9 cellular contexts compared by ENCODE assay signal in genomic region chr2:231926761-231927565, GRCh38. TPM values are rescaled to one million over a fixed set of nuclear protein-coding genes. Genes with fewer than 3 reads are reported as not detected.
DNase-seq lines count a peak whose midpoint lies in the region; TF ChIP-seq lines count a peak whose summit lies in the region.
"Had no signal": no experiment of that assay in that cellular context is flagged by ENCODE, and none has a peak within 500 bp of the region (broad histone marks: within the 10 kb centered on the region; RNA-seq: fewer than 3 reads in every experiment).

No MANE protein-coding gene starts in this region.

- in situ Hi-C loops in transverse colon (cut with MboI; ENCODE audit: low pct_ligation_motif_present in 1 of 4, low pct_unique_long_range_greater_than_20kb in 1 of 4, low sequenced_read_pairs in 3 of 4) = loop anchor here in 3 of 4 donors (10.0 to 25.0 kb wide), 3 partner anchors 208 to 398 kb away; no protein-coding TSS in a partner anchor

- H3K4me3 ChIP-seq in NT2/D1 (ENCODE audit: insufficient read length, low read depth) = peak overlapping the region; percentile 73
- peak overlapping the region; percentile 40 for H3K4me3 ChIP-seq in ectodermal cell (ENCODE audit: insufficient read depth, low read depth, low read length)
- peak overlapping the region; percentile 31 for H3K4me3 ChIP-seq in mucosa of stomach (ENCODE audit: low read length)
- peak overlapping the region in 3 of 4 donors; percentile 13 to 49 (median 30) for H3K4me3 ChIP-seq in transverse colon

- H3K9ac ChIP-seq in NT2/D1 (ENCODE audit: insufficient read length, low read depth) (no peak overlapping the region), mucosa of stomach (ENCODE audit: low read length) (no peak overlapping the region)

- peaks cover 55% of the 10 kb centered on the region for H3K27me3 Mint-ChIP-seq in activated CD4-positive, alpha-beta T cell treated with anti-CD3 and anti-CD28 coated beads, Interleukin-2, amount 10 ng/mL, durations not matched to agents 24 days and 14 days

- no peak for TF ChIP-seq CTCF in transverse colon (IDR thresholded peaks at IDR 0.05)

- intact Hi-C loops in activated CD4-positive, alpha-beta T cell treated with anti-CD3 and anti-CD28 coated beads, Interleukin-2, amount 10 ng/mL, durations not matched to agents 24 days and 14 days (cut with micrococcal nuclease) = no loop called here
- intact Hi-C loops in transverse colon (cut with DNase I; ENCODE audit: low total_unique reads) = loop anchor here (2.0 to 5.0 kb wide), 2 partner anchors 215 to 400 kb away; no protein-coding TSS in a partner anchor

- H3K27ac ChIP-seq in ectodermal cell (ENCODE audit: insufficient read depth, low read depth, low read length, poor library complexity, severe bottlenecking) (no peak overlapping the region), transverse colon (no peak overlapping the region)
- H3K27ac ChIP-seq: uterus had no signal

- H3K9me3 ChIP-seq in NT2/D1 (ENCODE audit: insufficient read depth, low read length) = peaks cover 16% of the 10 kb centered on the region; the same call in 1 of the 2 replicates
- H3K9me3 ChIP-seq in ectodermal cell (ENCODE audit: control insufficient read depth, low read length) = no peaks in the 10 kb centered on the region
- no peaks in the 10 kb centered on the region for H3K9me3 ChIP-seq in mucosa of stomach (ENCODE audit: control insufficient read depth, low read length)
- H3K9me3 ChIP-seq in transverse colon = no peaks in the 10 kb centered on the region
- H3K9me3 ChIP-seq: uterus had no signal

- H3K27me3 ChIP-seq in NT2/D1 (ENCODE audit: insufficient read depth, insufficient read length) = peaks cover 38% of the 10 kb centered on the region
- peaks cover 72% of the 10 kb centered on the region for H3K27me3 ChIP-seq in ectodermal cell (ENCODE audit: control insufficient read depth, insufficient read depth, low read length, poor library complexity, severe bottlenecking)
- peaks cover 81% of the 10 kb centered on the region for H3K27me3 ChIP-seq in mucosa of stomach (ENCODE audit: control insufficient read depth, insufficient read depth, low read length)
- peaks cover 77% of the 10 kb centered on the region for H3K27me3 ChIP-seq in transverse colon

- DNase-seq in activated CD4-positive, alpha-beta T cell treated with anti-CD3 and anti-CD28 coated beads, Interleukin-2, amount 10 ng/mL, durations not matched to agents 24 days and 14 days = no peak
- DNase-seq in activated CD4-positive, alpha-beta T cell treated with anti-CD3 and anti-CD28 coated beads, Interleukin-2, amount 50 U/mL, for 1 hour = no peak
- DNase-seq in NT2/D1 (ENCODE audit: low read depth, low spot score) = no peak
- DNase-seq in transverse colon = no peak
- DNase-seq in NCI-H774 (lab: John Stamatoyannopoulos, UW) = no peak
- no peak for DNase-seq in Kasumi-1 (lab: John Stamatoyannopoulos, UW)

- WGBS in ectodermal cell, 2 experiments = 23% methylated on average over 51 of the region's 51 CpGs
- WGBS in transverse colon (ENCODE audit: low coverage in 1 of 2), 2 donors = 15% methylated on average over 41 of the region's 51 CpGs; no CpG with 5 or more reads in 1 of the 2 donors

- no peak overlapping the region for H3K27ac Mint-ChIP-seq in activated CD4-positive, alpha-beta T cell treated with anti-CD3 and anti-CD28 coated beads, Interleukin-2, amount 10 ng/mL, durations not matched to agents 24 days and 14 days

- H3K36me3 Mint-ChIP-seq in activated CD4-positive, alpha-beta T cell treated with anti-CD3 and anti-CD28 coated beads, Interleukin-2, amount 10 ng/mL, durations not matched to agents 24 days and 14 days (ENCODE audit: low read depth) = no peaks in the 10 kb centered on the region

- H3K4me1 ChIP-seq in NT2/D1 (ENCODE audit: insufficient read depth, insufficient read length) (peaks cover 16% of the 10 kb centered on the region), ectodermal cell (ENCODE audit: control insufficient read depth, insufficient read depth, low read length) (peaks cover 15% of the 10 kb centered on the region), mucosa of stomach (ENCODE audit: control insufficient read depth, insufficient read depth, low read length) (peaks cover 25% of the 10 kb centered on the region), transverse colon (peaks cover 13 to 24% (median 20%) of the 10 kb centered on the region in 4 donors)

- no peak for TF ChIP-seq EP300 in transverse colon (IDR thresholded peaks at IDR 0.05; ENCODE audit: low read depth)

- peaks cover 10% of the 10 kb centered on the region for H3K4me1 Mint-ChIP-seq in activated CD4-positive, alpha-beta T cell treated with anti-CD3 and anti-CD28 coated beads, Interleukin-2, amount 10 ng/mL, durations not matched to agents 24 days and 14 days

- H3K9me3 Mint-ChIP-seq in activated CD4-positive, alpha-beta T cell treated with anti-CD3 and anti-CD28 coated beads, Interleukin-2, amount 10 ng/mL, durations not matched to agents 24 days and 14 days = no peaks in the 10 kb centered on the region

- no peak for TF ChIP-seq POLR2A in transverse colon (IDR thresholded peaks at IDR 0.05)

- peaks cover 4% of the 10 kb centered on the region for H3K36me3 ChIP-seq in NT2/D1 (ENCODE audit: insufficient read depth, insufficient read length, low read length)
- no peaks in the 10 kb centered on the region for H3K36me3 ChIP-seq in ectodermal cell (ENCODE audit: control insufficient read depth, insufficient read depth, low read length)
- H3K36me3 ChIP-seq in mucosa of stomach (ENCODE audit: control insufficient read depth, insufficient read depth, low read length) = no peaks in the 10 kb centered on the region
- H3K36me3 ChIP-seq in transverse colon = no peaks in the 10 kb centered on the region
- H3K36me3 ChIP-seq: uterus had no signal

- H3K4me3 Mint-ChIP-seq in activated CD4-positive, alpha-beta T cell treated with anti-CD3 and anti-CD28 coated beads, Interleukin-2, amount 10 ng/mL, durations not matched to agents 24 days and 14 days = peak overlapping the region; percentile 63

RNA-seq across cellular contexts. Expression of gene NPPC, which starts 0.8 kb away (rescaled TPM):
- 0.76 and 2.2 TPM in 2 replicates for total RNA-seq in activated CD4-positive, alpha-beta T cell treated with anti-CD3 and anti-CD28 coated beads, Interleukin-2, amount 10 ng/mL, durations not matched to agents 24 days and 14 days
- polyA plus RNA-seq in ectodermal cell (2013, experiment 1 of 4) = 2.4 TPM
- 1.5 TPM for polyA plus RNA-seq in ectodermal cell (2013, experiment 2 of 4)
- 8.9 TPM for polyA plus RNA-seq in ectodermal cell (2013, experiment 3 of 4)
- 12.8 TPM for polyA plus RNA-seq in ectodermal cell (2013, experiment 4 of 4)
- 10 to 100 TPM in 1 of 4 donors, under 1 TPM in 1, not detected in 2; 0.68 to 90.4 TPM for total RNA-seq in transverse colon

RNA-seq across cellular contexts. Expression of gene DIS3L2, which starts 34.5 kb away (rescaled TPM):
- 27.8 and 29.5 TPM in 2 replicates for total RNA-seq in activated CD4-positive, alpha-beta T cell treated with anti-CD3 and anti-CD28 coated beads, Interleukin-2, amount 10 ng/mL, durations not matched to agents 24 days and 14 days
- polyA plus RNA-seq in ectodermal cell (2013, experiment 1 of 4) = 32.2 TPM
- polyA plus RNA-seq in ectodermal cell (2013, experiment 2 of 4) = 29.7 TPM
- 19.0 TPM for polyA plus RNA-seq in ectodermal cell (2013, experiment 3 of 4)
- 24.3 TPM for polyA plus RNA-seq in ectodermal cell (2013, experiment 4 of 4)
- total RNA-seq in transverse colon = 10 to 100 TPM; 24.7 to 99.9 (median 51.2) TPM
